In genomic region chr5:11181940-11182339, GRCh38 we compare ENCODE assay signal across 13 cellular contexts.
A peak's percentile ranks its signal among the peaks of the same experiment; 100 is the strongest.
DNase-seq lines count a peak whose midpoint lies in the region; ATAC-seq, FAIRE-seq and TF ChIP-seq lines count a peak whose summit lies in the region.
"Had no signal": no experiment of that assay in that cellular context is flagged by ENCODE, and none has a peak within 500 bp of the region (broad histone marks: within the 10 kb centered on the region; RNA-seq: fewer than 3 reads in every experiment).

No MANE protein-coding gene starts in this region.

- in situ Hi-C loops in K562 (cut with MboI), result no loop called here

- no peak for ATAC-seq in K562
- ATAC-seq in lung (ENCODE audit: insufficient read depth, low FRiP score), result peak; percentile 43
- peak; percentile 21 to 32 for ATAC-seq in upper lobe of left lung (ENCODE audit: low FRiP score in 2 of 2)

- H3K9me1 ChIP-seq in K562 (ENCODE audit: control insufficient read depth, insufficient read depth, low read length), result no peaks in the 10 kb centered on the region

- H3K27me3 ChIP-seq in K562 (ENCODE audit: control insufficient read depth in 2 of 2, insufficient read depth in 2 of 2, low read length in 2 of 2), result no peaks in the 10 kb centered on the region
- no peaks in the 10 kb centered on the region for H3K27me3 ChIP-seq in lung (ENCODE audit: control insufficient read depth, insufficient read depth)
- H3K27me3 ChIP-seq in upper lobe of left lung, result no peaks in the 10 kb centered on the region

- 0% methylated on average over 5 of the region's 5 CpGs for WGBS in K562 (ENCODE audit: insufficient coverage, low coverage, missing lambda C conversion rate)
- 87 to 95% methylated on average over 5 of the region's 5 CpGs for WGBS in lung, 2 donors
- 68 to 79% methylated on average over 5 of the region's 5 CpGs for WGBS in upper lobe of left lung, 2 donors

- no peak overlapping the region for H3K9ac ChIP-seq in K562 (ENCODE audit: insufficient read depth in 1 of 2, low read depth in 2 of 2, low read length in 2 of 2)

- H2AFZ ChIP-seq in K562 (ENCODE audit: low read depth, low read length), result no peak overlapping the region

- TF ChIP-seq POLR2A in K562 (conservative IDR thresholded peaks at IDR 0.05) (no peak), upper lobe of left lung (IDR thresholded peaks at IDR 0.05) (no peak)

- H3K36me3 ChIP-seq in HEK293 (ENCODE audit: control insufficient read depth in 2 of 2, insufficient read depth in 1 of 2, low read length in 2 of 2) (no peaks in the 10 kb centered on the region), K562 (ENCODE audit: control insufficient read depth, insufficient read depth, low read length) (no peaks in the 10 kb centered on the region), lung (ENCODE audit: control insufficient read depth in 2 of 2, insufficient read depth in 2 of 2, low read length in 2 of 2) (no peaks in the 10 kb centered on the region), upper lobe of left lung (no peaks in the 10 kb centered on the region)

- no peak for TF ChIP-seq EP300 in K562 (IDR thresholded peaks at IDR 0.05; ENCODE audit: low read length)
- TF ChIP-seq EP300 in upper lobe of left lung (IDR thresholded peaks at IDR 0.05), result no peak

- BruUV-seq in K562 (replicated peaks; lab: Mats Ljungman, UMichigan), result no TSS peak

- H3K4me1 ChIP-seq in HEK293 (ENCODE audit: control insufficient read depth, insufficient read depth, low read length), result no peaks in the 10 kb centered on the region
- no peaks in the 10 kb centered on the region for H3K4me1 ChIP-seq in K562 (replicated peaks in 1 of 2; ENCODE audit: control insufficient read depth in 2 of 2, insufficient read depth in 2 of 2, low read length in 2 of 2)
- no peaks in the 10 kb centered on the region for H3K4me1 ChIP-seq in lung (ENCODE audit: control insufficient read depth in 2 of 2, insufficient read depth in 2 of 2, low read length in 2 of 2)
- H3K4me1 ChIP-seq in upper lobe of left lung, result no peaks in the 10 kb centered on the region

- DNase-seq in K562 (ENCODE audit: extremely low read depth in 1 of 4, low spot score in 3 of 4) (no peak), lung (ENCODE audit: low spot score) (no peak), upper lobe of left lung (no peak), NCI-H446 (lab: John Stamatoyannopoulos, UW) (no peak), activated gamma-delta T cell (lab: John Stamatoyannopoulos, UW) (no peak), AG08395 (ENCODE audit: low spot score) (no peak), T1000 (lab: John Stamatoyannopoulos, UW) (no peak)
- DNase-seq: NCI-H1417 treated with DMSO at 0.1 percent for 48 hours, NCI-H187 treated with DMSO at 0.1 percent for 48 hours, NCI-H2107, NCI-H510A treated with DMSO at 0.1 percent for 48 hours had no signal

- no peak overlapping the region for H3K4me2 ChIP-seq in K562 (ENCODE audit: insufficient read depth, low read length)

- H3K9me3 ChIP-seq in HEK293 (ENCODE audit: control insufficient read depth, insufficient read depth, low read depth, low read length) (no peaks in the 10 kb centered on the region), K562 (replicated peaks; ENCODE audit: control insufficient read depth, insufficient read depth, low read depth, low read length) (no peaks in the 10 kb centered on the region), lung (ENCODE audit: control insufficient read depth in 2 of 2, insufficient read depth in 1 of 2, low read length in 1 of 2) (peaks cover 0 to 4% of the 10 kb centered on the region in 2 donors), upper lobe of left lung (no peaks in the 10 kb centered on the region)

- no peak overlapping the region for H3K27ac ChIP-seq in HEK293 (ENCODE audit: extremely low read depth, low read depth, low read length)
- H3K27ac ChIP-seq in K562 (ENCODE audit: extremely low read depth, low read depth, low read length), result no peak overlapping the region
- H3K27ac ChIP-seq in lung (ENCODE audit: low read depth in 1 of 2, low read length in 1 of 2), result no peak overlapping the region
- no peak overlapping the region for H3K27ac ChIP-seq in upper lobe of left lung

- H4K20me1 ChIP-seq in K562 (replicated peaks; ENCODE audit: control insufficient read depth, insufficient read depth, low read length), result 0 out of 2 replicates have a peak, but pooled peaks cover 4% of the 10 kb centered on the region

- H3K4me3 ChIP-seq in HEK293 (ENCODE audit: low read depth, low read length), result no peak overlapping the region
- no peak overlapping the region for H3K4me3 ChIP-seq in K562
- no peak overlapping the region for H3K4me3 ChIP-seq in lung
- H3K4me3 ChIP-seq in upper lobe of left lung, result no peak overlapping the region

- no peak for TF ChIP-seq RAD21 in K562 (CRISPR knock-in tag; conservative IDR thresholded peaks at IDR 0.05 in 1 of 2, IDR thresholded peaks at IDR 0.05 in 1 of 2)

- no peak for TF ChIP-seq CTCF in HEK293 (tag by site-specific recombination; IDR thresholded peaks at IDR 0.05)
- TF ChIP-seq CTCF in K562 (IDR thresholded peaks at IDR 0.05 in 2 of 3, conservative IDR thresholded peaks at IDR 0.05 in 1 of 3; ENCODE audit: insufficient read depth in 2 of 3, low read depth in 1 of 3, low read length in 3 of 3), result no peak
- TF ChIP-seq CTCF in lung (IDR thresholded peaks at IDR 0.05; ENCODE audit: control extremely low read depth, extremely low read depth), result no peak
- TF ChIP-seq CTCF in upper lobe of left lung (IDR thresholded peaks at IDR 0.05), result no peak

- H3K79me2 ChIP-seq in K562 (ENCODE audit: control insufficient read depth, insufficient read depth, low read length), result no peaks in the 10 kb centered on the region

- intact Hi-C loops in K562 (cut with micrococcal nuclease), result no loop called here

- FAIRE-seq in K562 (lab: Jason Lieb, UNC), result no peak
- FAIRE-seq: H54 had no signal

- POLR2A ChIA-PET in HEK293 (lab: Yijun Ruan, JAX), result no interaction called here
- POLR2A ChIA-PET in K562 (lab: Yijun Ruan, JAX), result no interaction called here

- CTCF ChIA-PET in HEK293 (lab: Yijun Ruan, JAX) (interaction anchor here (0.8 to 1.4 kb wide), 5 partner anchors 103 to 480 kb away, joined by 3 to 7 read pairs (median 3); no protein-coding TSS in a partner anchor), K562 (lab: Yijun Ruan, JAX; ENCODE audit: low intra/inter-chr PET ratio) (interaction anchor here (1.3 kb wide), 1 partner anchor 318 kb away, joined by 4 read pairs; no protein-coding TSS in a partner anchor)

TF ChIP-seq in HEK293, 187 proteins besides CTCF, POLR2A, EP300 and RAD21:
- no peak for TF ChIP-seq ZSCAN23 (tag by site-specific recombination; IDR thresholded peaks at IDR 0.05)
- TF ChIP-seq ZNF623 (tag by site-specific recombination; IDR thresholded peaks at IDR 0.05), result no peak
- TF ChIP-seq EGR2 (tag by site-specific recombination; IDR thresholded peaks at IDR 0.05; ENCODE audit: low read depth), result peak; percentile 84
- TF ChIP-seq ZNF266 (tag by site-specific recombination; IDR thresholded peaks at IDR 0.05; ENCODE audit: low read depth), result peak; percentile 0; the same call in 1 of the 2 replicates
- TF ChIP-seq ZFHX2 (tag by site-specific recombination; conservative IDR thresholded peaks at IDR 0.05), result peak; percentile 66
- TF ChIP-seq SP2 (tag by site-specific recombination; IDR thresholded peaks at IDR 0.05), result no peak
TF ChIP-seq in HEK293: peak in this region for 3.

TF ChIP-seq in K562, 482 proteins besides CTCF, POLR2A, EP300 and RAD21:
- peak; percentile 8; the same call in 1 of the 2 replicates for TF ChIP-seq EGR1 (conservative IDR thresholded peaks at IDR 0.05)
- TF ChIP-seq, protein P1, sequence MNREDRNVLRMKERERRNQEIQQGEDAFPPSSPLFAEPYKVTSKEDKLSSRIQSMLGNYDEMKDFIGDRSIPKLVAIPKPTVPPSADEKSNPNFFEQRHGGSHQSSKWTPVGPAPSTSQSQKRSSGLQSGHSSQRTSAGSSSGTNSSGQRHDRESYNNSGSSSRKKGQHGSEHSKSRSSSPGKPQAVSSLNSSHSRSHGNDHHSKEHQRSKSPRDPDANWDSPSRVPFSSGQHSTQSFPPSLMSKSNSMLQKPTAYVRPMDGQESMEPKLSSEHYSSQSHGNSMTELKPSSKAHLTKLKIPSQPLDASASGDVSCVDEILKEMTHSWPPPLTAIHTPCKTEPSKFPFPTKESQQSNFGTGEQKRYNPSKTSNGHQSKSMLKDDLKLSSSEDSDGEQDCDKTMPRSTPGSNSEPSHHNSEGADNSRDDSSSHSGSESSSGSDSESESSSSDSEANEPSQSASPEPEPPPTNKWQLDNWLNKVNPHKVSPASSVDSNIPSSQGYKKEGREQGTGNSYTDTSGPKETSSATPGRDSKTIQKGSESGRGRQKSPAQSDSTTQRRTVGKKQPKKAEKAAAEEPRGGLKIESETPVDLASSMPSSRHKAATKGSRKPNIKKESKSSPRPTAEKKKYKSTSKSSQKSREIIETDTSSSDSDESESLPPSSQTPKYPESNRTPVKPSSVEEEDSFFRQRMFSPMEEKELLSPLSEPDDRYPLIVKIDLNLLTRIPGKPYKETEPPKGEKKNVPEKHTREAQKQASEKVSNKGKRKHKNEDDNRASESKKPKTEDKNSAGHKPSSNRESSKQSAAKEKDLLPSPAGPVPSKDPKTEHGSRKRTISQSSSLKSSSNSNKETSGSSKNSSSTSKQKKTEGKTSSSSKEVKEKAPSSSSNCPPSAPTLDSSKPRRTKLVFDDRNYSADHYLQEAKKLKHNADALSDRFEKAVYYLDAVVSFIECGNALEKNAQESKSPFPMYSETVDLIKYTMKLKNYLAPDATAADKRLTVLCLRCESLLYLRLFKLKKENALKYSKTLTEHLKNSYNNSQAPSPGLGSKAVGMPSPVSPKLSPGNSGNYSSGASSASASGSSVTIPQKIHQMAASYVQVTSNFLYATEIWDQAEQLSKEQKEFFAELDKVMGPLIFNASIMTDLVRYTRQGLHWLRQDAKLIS (CRISPR knock-in tag; IDR thresholded peaks at IDR 0.05), result no peak
